In the genomic region with DNA sequence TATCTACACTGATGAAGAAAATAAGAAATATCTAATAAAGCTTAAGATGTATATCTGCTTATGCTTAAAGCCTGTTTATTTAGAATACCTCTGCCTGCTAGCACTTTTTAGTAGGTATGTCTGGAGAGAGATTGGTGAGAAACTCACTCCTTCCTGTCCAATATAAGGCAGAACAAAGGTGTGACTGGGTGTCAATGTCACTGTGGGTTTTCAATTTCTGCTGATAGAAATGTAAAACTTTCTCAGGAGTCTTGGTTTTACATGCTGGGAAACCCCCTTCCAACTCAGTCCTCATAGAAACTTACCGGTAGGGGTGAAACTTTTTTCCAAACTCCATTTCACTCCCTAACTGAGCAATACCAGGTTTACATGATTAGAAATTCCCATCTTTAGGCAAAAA, we compare ENCODE assay signal across 22 cellular contexts. TPM values are rescaled to one million over a fixed set of nuclear protein-coding genes. Genes with fewer than 3 reads are reported as not detected.
DNase-seq lines count a peak whose midpoint lies in the region; ATAC-seq and TF ChIP-seq lines count a peak whose summit lies in the region.
"Had no signal": no experiment of that assay in that cellular context is flagged by ENCODE, and none has a peak within 500 bp of the region (broad histone marks: within the 10 kb centered on the region; RNA-seq: fewer than 3 reads in every experiment).

No MANE protein-coding gene starts in this region.

- H3K9me3 Mint-ChIP-seq in activated naive CD4-positive, alpha-beta T cell treated with anti-CD3 and anti-CD28 coated beads, Interleukin-2, amount 50 U/mL, for 72 hours: no peaks in the 10 kb centered on the region
- no peaks in the 10 kb centered on the region for H3K9me3 Mint-ChIP-seq in natural killer cell

- no peak overlapping the region for H3K27ac ChIP-seq in OCI-LY3 (ENCODE audit: low read length)
- H3K27ac ChIP-seq in left lung: no peak overlapping the region
- H3K27ac ChIP-seq: brain microvascular endothelial cell, colonic mucosa, SJSA1, tibial artery had no signal

- peak overlapping the region in 1 of 2 donors; percentile 23 for H3K27ac Mint-ChIP-seq in activated naive CD4-positive, alpha-beta T cell treated with anti-CD3 and anti-CD28 coated beads, Interleukin-2, amount 50 U/mL, for 72 hours
- H3K27ac Mint-ChIP-seq in natural killer cell: no peak overlapping the region
- H3K27ac Mint-ChIP-seq: CD14-positive monocyte, progenitor cell of endocrine pancreas, T-helper 17 cell had no signal

- intact Hi-C loops in natural killer cell (cut with micrococcal nuclease) (no loop called here), left lung (cut with DNase I) (no loop called here)

- peak overlapping the region; percentile 66 for H3K4me2 ChIP-seq in OCI-LY3 (ENCODE audit: low read length)

- no peak overlapping the region for H3K9ac ChIP-seq in OCI-LY3 (ENCODE audit: low read length)

- H3K9me3 ChIP-seq in OCI-LY3 (ENCODE audit: insufficient read depth, low read length): no peaks in the 10 kb centered on the region
- H3K9me3 ChIP-seq in left lung: no peaks in the 10 kb centered on the region
- H3K9me3 ChIP-seq: colonic mucosa, SJSA1, tibial artery had no signal

- H3K4me1 ChIP-seq in OCI-LY3 (ENCODE audit: low read length): peaks cover 20% of the 10 kb centered on the region
- H3K4me1 ChIP-seq in left lung: peaks cover under 1 to 6% of the 10 kb centered on the region in 2 donors
- H3K4me1 ChIP-seq: colonic mucosa, tibial artery had no signal

- no peaks in the 10 kb centered on the region for H4K20me1 ChIP-seq in OCI-LY3 (ENCODE audit: insufficient read depth, low read length)

- peaks cover 5 to 6% of the 10 kb centered on the region in 2 donors for H3K4me1 Mint-ChIP-seq in natural killer cell

- peaks cover 29% of the 10 kb centered on the region for H3K27me3 ChIP-seq in OCI-LY3 (ENCODE audit: low read depth, low read length)
- peaks cover 0 to 3% of the 10 kb centered on the region in 2 donors for H3K27me3 ChIP-seq in left lung
- H3K27me3 ChIP-seq: brain microvascular endothelial cell, colonic mucosa had no signal

- no peak overlapping the region for H3K4me3 Mint-ChIP-seq in natural killer cell
- H3K4me3 Mint-ChIP-seq: CD14-positive monocyte, T-helper 17 cell had no signal

- no peak overlapping the region for H2AFZ ChIP-seq in OCI-LY3 (ENCODE audit: low read depth, low read length)

- H3K27me3 Mint-ChIP-seq in natural killer cell (ENCODE audit: low read depth in 2 of 2): peaks cover 0 to 2% of the 10 kb centered on the region in 2 donors

- DNase-seq in activated naive CD4-positive, alpha-beta T cell treated with anti-CD3 and anti-CD28 coated beads, Interleukin-2, amount 50 U/mL, for 72 hours (ENCODE audit: low spot score in 2 of 2): no peak
- no peak for DNase-seq in activated naive CD4-positive, alpha-beta T cell (lab: John Stamatoyannopoulos, UW)
- DNase-seq in natural killer cell (no peak), left lung (no peak), NCI-H510A (lab: John Stamatoyannopoulos, UW) (no peak)
- DNase-seq: brain microvascular endothelial cell; colonic mucosa; IMR-90; NCI-H1417; NCI-H2107; NCI-H446 treated with DMSO at 0.1 percent for 48 hours; stimulated activated naive CD4-positive, alpha-beta T cell treated with Interleukin-2 at 50 U/mL for 16 hours; T-helper 17 cell; tibial artery had no signal

- TF ChIP-seq CTCF in OCI-LY3 (IDR thresholded peaks at IDR 0.05; ENCODE audit: low read depth, low read length) (no peak), natural killer cell (IDR thresholded peaks at IDR 0.05) (no peak), left lung (IDR thresholded peaks at IDR 0.05) (no peak)

- no peaks in the 10 kb centered on the region for H3K36me3 ChIP-seq in OCI-LY3 (replicated peaks; ENCODE audit: low read depth, low read length)
- no peaks in the 10 kb centered on the region for H3K36me3 ChIP-seq in left lung
- H3K36me3 ChIP-seq: brain microvascular endothelial cell, colonic mucosa, SJSA1, tibial artery had no signal

- H3K79me2 ChIP-seq in OCI-LY3 (ENCODE audit: low read length): no peaks in the 10 kb centered on the region

- no peak overlapping the region for H3K4me3 ChIP-seq in OCI-LY3 (ENCODE audit: low read length)
- H3K4me3 ChIP-seq in left lung: no peak overlapping the region
- H3K4me3 ChIP-seq: colonic mucosa, lung, SJSA1, tibial artery had no signal

- peak; percentile 69 to 78 for ATAC-seq in activated naive CD4-positive, alpha-beta T cell treated with anti-CD3 and anti-CD28 coated beads, Interleukin-2, amount 50 U/mL, for 72 hours
- peak; percentile 79 for ATAC-seq in GM19463 (IDR thresholded peaks at IDR 0.05; ENCODE audit: unreplicated experiment)
- ATAC-seq in natural killer cell: peak in 2 of 3 donors; percentile 12 to 38
- ATAC-seq in GM18502 (IDR thresholded peaks at IDR 0.05; ENCODE audit: poor library complexity, unreplicated experiment): no peak
- no peak for ATAC-seq in left lung
- ATAC-seq: Panc1, T-helper 17 cell had no signal

- no peaks in the 10 kb centered on the region for H3K36me3 Mint-ChIP-seq in activated naive CD4-positive, alpha-beta T cell treated with anti-CD3 and anti-CD28 coated beads, Interleukin-2, amount 50 U/mL, for 72 hours
- no peaks in the 10 kb centered on the region for H3K36me3 Mint-ChIP-seq in natural killer cell

RNA-seq across cellular contexts. Expression of gene MPHOSPH6, which starts 17.8 kb away (rescaled TPM):
- 10 to 100 TPM; 25.5 to 35.8 TPM for total RNA-seq in activated naive CD4-positive, alpha-beta T cell treated with anti-CD3 and anti-CD28 coated beads, Interleukin-2, amount 50 U/mL, for 72 hours
- total RNA-seq in natural killer cell (10 to 100 TPM; 14.5 to 25.3 (median 15.5) TPM), left lung (10 to 100 TPM; 23.1 to 29.2 TPM)

Comparison
In these comparisons a context has a peak if more than half of its experiments do, and no peak if none do; other contexts are left out.
1. ATAC-seq: peak in activated naive CD4-positive, alpha-beta T cell treated with anti-CD3 and anti-CD28 coated beads, Interleukin-2, amount 50 U/mL, for 72 hours (2 of 2), GM19463 (single experiment) and natural killer cell (2 of 3); none in GM18502 (single experiment) and left lung (single experiment).